9 cellular contexts compared by ENCODE assay signal in the genomic region with DNA sequence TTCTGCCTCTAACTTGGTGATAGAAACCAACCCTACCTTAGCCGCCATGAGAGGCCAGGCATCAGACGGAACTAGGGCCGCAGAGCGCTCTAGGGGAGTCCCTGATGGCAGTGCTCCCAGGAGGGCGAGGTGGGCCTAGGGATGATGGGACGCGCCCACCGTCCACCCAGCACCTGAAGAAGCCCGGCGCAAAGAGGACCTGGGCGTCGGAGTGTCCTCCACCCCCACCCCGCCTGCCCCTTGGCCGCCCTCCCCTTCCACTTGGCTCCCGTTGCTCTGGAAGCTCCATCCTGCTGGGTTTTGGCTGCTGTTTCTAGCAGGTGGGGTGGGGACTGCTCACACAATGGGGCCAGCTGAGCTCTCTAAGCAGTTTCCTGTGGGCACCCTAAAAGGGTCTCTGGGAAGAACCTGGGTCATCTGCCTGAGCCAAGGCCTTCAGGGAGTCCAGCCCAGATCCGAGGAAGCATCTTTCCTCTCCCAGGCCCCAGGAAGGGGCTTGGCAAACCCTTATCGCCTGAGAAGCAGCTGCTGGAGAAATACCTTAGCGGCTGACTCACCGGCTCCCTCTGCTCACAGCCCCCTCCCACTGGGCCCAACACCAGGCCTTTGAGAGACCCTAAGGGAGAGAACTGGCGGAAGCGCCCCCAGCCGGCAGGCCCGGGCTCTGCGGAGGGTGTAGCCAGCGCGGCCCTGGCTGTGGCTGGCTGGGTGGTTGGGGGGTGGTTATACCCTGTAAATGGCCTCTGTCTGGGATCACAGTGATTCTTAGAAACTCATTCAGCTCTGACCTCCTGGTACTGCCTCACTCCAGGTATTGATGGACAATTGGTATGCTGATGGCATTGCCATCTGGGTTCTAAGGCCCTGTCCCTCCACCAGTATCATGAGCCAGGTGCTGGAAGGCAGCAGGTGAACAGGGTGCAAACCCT. TPM values are rescaled to one million over a fixed set of nuclear protein-coding genes. Genes with fewer than 3 reads are reported as not detected.
DNase-seq lines count a peak whose midpoint lies in the region; ATAC-seq and TF ChIP-seq lines count a peak whose summit lies in the region.
"Had no signal": no experiment of that assay in that cellular context is flagged by ENCODE, and none has a peak within 500 bp of the region (broad histone marks: within the 10 kb centered on the region; RNA-seq: fewer than 3 reads in every experiment).

No MANE protein-coding gene starts in this region.

- H3K27me3 ChIP-seq in CD4-positive, CD25-positive, alpha-beta regulatory T cell (ENCODE audit: control insufficient read depth, insufficient read depth, low read length) = peaks cover 4% of the 10 kb centered on the region
- H3K27me3 ChIP-seq in mammary epithelial cell (ENCODE audit: insufficient read depth, low read length) = peaks cover 5% of the 10 kb centered on the region
- H3K27me3 ChIP-seq in right lobe of liver = peaks cover 0 to 22% of the 10 kb centered on the region in 2 donors

- no peaks in the 10 kb centered on the region for H3K79me2 ChIP-seq in mammary epithelial cell (ENCODE audit: insufficient read depth, low read length)

- no TSS peak for BruUV-seq in mammary epithelial cell (replicated peaks; lab: Mats Ljungman, UMichigan)

- no peak for ATAC-seq in CD4-positive, CD25-positive, alpha-beta regulatory T cell (ENCODE audit: low read depth in 2 of 2)
- peak; percentile 14 to 38 (median 28) for ATAC-seq in right lobe of liver
- no peak for ATAC-seq in HG03571 (IDR thresholded peaks at IDR 0.05; ENCODE audit: unreplicated experiment)
- ATAC-seq in HG03045 (IDR thresholded peaks at IDR 0.05; ENCODE audit: unreplicated experiment) = no peak

- H3K4me1 ChIP-seq in CD4-positive, CD25-positive, alpha-beta regulatory T cell (ENCODE audit: control insufficient read depth, insufficient read depth, low read length, poor library complexity, severe bottlenecking) = peaks cover 17% of the 10 kb centered on the region
- H3K4me1 ChIP-seq in mammary epithelial cell (ENCODE audit: insufficient read depth, low read length) (peaks cover 20% of the 10 kb centered on the region), right lobe of liver (no peaks in the 10 kb centered on the region)

- TF ChIP-seq POLR2A in right lobe of liver (IDR thresholded peaks at IDR 0.05) = no peak

- DNase-seq in CD4-positive, CD25-positive, alpha-beta regulatory T cell = no peak
- DNase-seq in LHCN-M2 (ENCODE audit: low read depth) (peak; percentile 95), mammary epithelial cell (no peak), right lobe of liver (peak in 1 of 3 donors; percentile 28), NCI-H128 (lab: John Stamatoyannopoulos, UW; ENCODE audit: unreplicated experiment) (no peak)
- DNase-seq in stimulated activated CD4-positive, alpha-beta T cell treated with anti-CD3 and anti-CD28 coated beads, Interleukin-2, amount 100 ng/mL, for 48 hours = no peak

- H3K27me3 Mint-ChIP-seq in CD4-positive, CD25-positive, alpha-beta regulatory T cell = peaks cover 28% of the 10 kb centered on the region

- CTCF ChIA-PET in mammary epithelial cell (lab: Charles Lee; ENCODE audit: low non-redundant PET) = no interaction called here

- H3K9ac ChIP-seq in mammary epithelial cell (ENCODE audit: insufficient read depth, low read length) = no peak overlapping the region

- dilution Hi-C loops in mammary epithelial cell (cut with HindIII; ENCODE audit: low sequenced_read_pairs) = no loop called here

- 62% methylated on average over 11 of the region's 26 CpGs for WGBS in mammary epithelial cell (ENCODE audit: low coverage, missing lambda C conversion rate)
- WGBS in right lobe of liver (ENCODE audit: insufficient coverage, low coverage, low lambda C conversion rate, missing lambda C conversion rate) = no CpG with 5 or more reads among the region's 26 CpGs

- H3K27ac Mint-ChIP-seq in CD4-positive, CD25-positive, alpha-beta regulatory T cell = no peak overlapping the region

- in situ Hi-C loops in mammary epithelial cell (cut with MboI; ENCODE audit: low sequenced_read_pairs in 2 of 2) = no loop called here

- H3K4me3 Mint-ChIP-seq in CD4-positive, CD25-positive, alpha-beta regulatory T cell = peak overlapping the region; percentile 13 to 89 (median 80)

- no peak overlapping the region for H3K4me2 ChIP-seq in mammary epithelial cell (ENCODE audit: insufficient read depth, low read depth, low read length)

- TF ChIP-seq CTCF in mammary epithelial cell (conservative IDR thresholded peaks at IDR 0.05 in 1 of 2, IDR thresholded peaks at IDR 0.05 in 1 of 2; ENCODE audit: extremely low read depth in 1 of 2, insufficient read depth in 1 of 2, low read depth in 1 of 2, low read length in 2 of 2) (peak in 1 of 2 donors; percentile 25), right lobe of liver (IDR thresholded peaks at IDR 0.05) (peak in 3 of 4 donors; percentile 13 to 33 (median 20))

- no peaks in the 10 kb centered on the region for H3K36me3 ChIP-seq in CD4-positive, CD25-positive, alpha-beta regulatory T cell (ENCODE audit: control insufficient read depth, insufficient read depth, low read length)
- H3K36me3 ChIP-seq in mammary epithelial cell (ENCODE audit: insufficient read depth, low read length) (no peaks in the 10 kb centered on the region), right lobe of liver (no peaks in the 10 kb centered on the region)

- intact Hi-C loops in mammary epithelial cell (cut with micrococcal nuclease) (no loop called here), right lobe of liver (cut with DNase I) (no loop called here)

- H3K27ac ChIP-seq in CD4-positive, CD25-positive, alpha-beta regulatory T cell (ENCODE audit: insufficient read depth, low read length, poor library complexity, severe bottlenecking) = no peak overlapping the region
- no peak overlapping the region for H3K27ac ChIP-seq in mammary epithelial cell (ENCODE audit: insufficient read depth, low read depth, low read length)
- H3K27ac ChIP-seq in right lobe of liver = no peak overlapping the region
- H3K27ac ChIP-seq: HL-60 had no signal

- H4K20me1 ChIP-seq in mammary epithelial cell (ENCODE audit: insufficient read depth, low read length) = no peaks in the 10 kb centered on the region

- H3K36me3 Mint-ChIP-seq in CD4-positive, CD25-positive, alpha-beta regulatory T cell = no peaks in the 10 kb centered on the region

- no peaks in the 10 kb centered on the region for H3K9me3 ChIP-seq in CD4-positive, CD25-positive, alpha-beta regulatory T cell (ENCODE audit: control insufficient read depth in 2 of 2, low read length in 2 of 2)
- H3K9me3 ChIP-seq in mammary epithelial cell (replicated peaks; ENCODE audit: insufficient read depth, low read length) (no peaks in the 10 kb centered on the region), right lobe of liver (no peaks in the 10 kb centered on the region)

- H3K9me3 Mint-ChIP-seq in CD4-positive, CD25-positive, alpha-beta regulatory T cell = peaks cover 0 to 1% (median 0%) of the 10 kb centered on the region in 7 donors

- no peak overlapping the region for H3K4me3 ChIP-seq in CD4-positive, CD25-positive, alpha-beta regulatory T cell (ENCODE audit: low read depth, low read length)
- H3K4me3 ChIP-seq in mammary epithelial cell (replicated peaks in 1 of 3; ENCODE audit: insufficient read depth in 1 of 3, low read depth in 2 of 3, low read length in 3 of 3) (no peak overlapping the region), right lobe of liver (no peak overlapping the region)

- peaks cover 0 to 12% (median 5%) of the 10 kb centered on the region in 4 donors for H3K4me1 Mint-ChIP-seq in CD4-positive, CD25-positive, alpha-beta regulatory T cell

- H2AFZ ChIP-seq in mammary epithelial cell (ENCODE audit: low read depth, low read length) = peak overlapping the region; percentile 78

RNA-seq across cellular contexts. Expression of gene CREB3L1, which starts 19.3 kb away (rescaled TPM):
- total RNA-seq in CD4-positive, CD25-positive, alpha-beta regulatory T cell = not detected
- polyA plus RNA-seq in CD4-positive, CD25-positive, alpha-beta regulatory T cell = not detected
- total RNA-seq in LHCN-M2 (2014; rRNA removed) (21.0 and 23.9 TPM in 2 replicates), mammary epithelial cell (under 1 TPM in 1 of 2 donors, not detected in 1; 0.17 TPM), right lobe of liver (under 1 TPM; 0.07 to 0.37 (median 0.24) TPM)
- polyA plus RNA-seq in LHCN-M2 (2012) = 126 TPM
- polyA plus RNA-seq in mammary epithelial cell = not detected
- polyA minus RNA-seq in mammary epithelial cell = not detected

RNA-seq across cellular contexts. Expression of gene DGKZ, which starts 50.5 kb away (rescaled TPM):
- total RNA-seq in CD4-positive, CD25-positive, alpha-beta regulatory T cell = 234 TPM
- polyA plus RNA-seq in CD4-positive, CD25-positive, alpha-beta regulatory T cell = 10 to 100 TPM; 36.6 to 48.6 (median 44.8) TPM
- total RNA-seq in LHCN-M2 (2014; rRNA removed) (69.7 and 92.5 TPM in 2 replicates), mammary epithelial cell (10 to 100 TPM; 80.7 to 83.6 TPM), right lobe of liver (10 to 100 TPM; 10.7 to 57.9 (median 16.0) TPM)
- 50.2 TPM for polyA plus RNA-seq in LHCN-M2 (2012)
- polyA plus RNA-seq in mammary epithelial cell = 71.3 TPM
- 90.3 TPM for polyA minus RNA-seq in mammary epithelial cell

Comparison
In these comparisons a context has a peak if more than half of its experiments do, and no peak if none do; other contexts are left out.
1. ATAC-seq: peak in right lobe of liver (4 of 4); none in CD4-positive, CD25-positive, alpha-beta regulatory T cell (0 of 2), HG03571 (single experiment) and HG03045 (single experiment).
2. RNA of gene CREB3L1, which starts 19.3 kb away (total RNA-seq): 21.0 to 23.9 TPM in LHCN-M2; 0.07 to 0.37 TPM in right lobe of liver, 0.17 TPM in mammary epithelial cell and not detected in CD4-positive, CD25-positive, alpha-beta regulatory T cell (single experiment); every median in the first group is over 10 times any median in the second.